8 cellular contexts compared by ENCODE assay signal in genomic region chr9:26744362-26744965, GRCh38.
DNase-seq lines count a peak whose midpoint lies in the region; TF ChIP-seq lines count a peak whose summit lies in the region.

No MANE protein-coding gene starts in this region.

- TF ChIP-seq CTCF in colonic mucosa (IDR thresholded peaks at IDR 0.05) (peak; percentile 81), neural crest cell (conservative IDR thresholded peaks at IDR 0.05) (peak; percentile 89)

- no peaks in the 10 kb centered on the region for H3K4me1 ChIP-seq in colonic mucosa

- no peaks in the 10 kb centered on the region for H3K27me3 ChIP-seq in colonic mucosa

- no peaks in the 10 kb centered on the region for H3K9me3 ChIP-seq in colonic mucosa

- peaks cover 2% of the 10 kb centered on the region for H3K27me3 Mint-ChIP-seq in neural crest cell (ENCODE audit: low read depth)

- H3K27ac ChIP-seq in colonic mucosa, result no peak overlapping the region

- peaks cover 4% of the 10 kb centered on the region for H3K9me3 Mint-ChIP-seq in neural crest cell

- H3K4me3 ChIP-seq in colonic mucosa, result no peak overlapping the region

- H3K36me3 ChIP-seq in colonic mucosa, result no peaks in the 10 kb centered on the region

- intact Hi-C loops in colonic mucosa (cut with DNase I), result loop anchor here (5.0 kb wide), 2 partner anchors 108 to 228 kb away; no protein-coding TSS in a partner anchor

- H3K4me3 Mint-ChIP-seq in neural crest cell, result no peak overlapping the region

- H3K36me3 Mint-ChIP-seq in neural crest cell (ENCODE audit: low read depth), result peaks cover 4% of the 10 kb centered on the region

- DNase-seq in NCI-H2081 (lab: John Stamatoyannopoulos, UW) (peak; percentile 34 to 54), NCI-H2081 treated with DMSO at 0.1 percent for 48 hours (lab: John Stamatoyannopoulos, UW) (no peak), NCI-H2196 treated with DMSO at 0.1 percent for 48 hours (lab: John Stamatoyannopoulos, UW; ENCODE audit: unreplicated experiment) (peak; percentile 66), colonic mucosa (no peak), neural crest cell (ENCODE audit: low read depth, low spot score) (no peak), retina (no peak), islet precursor cell (no peak), GM19240 (ENCODE audit: insufficient read length, low spot score) (no peak)

- H3K9ac ChIP-seq in colonic mucosa (ENCODE audit: low read depth in 2 of 2, low read length in 2 of 2), result no peak overlapping the region

- H3K4me1 Mint-ChIP-seq in neural crest cell, result peaks cover 10% of the 10 kb centered on the region

- no peak overlapping the region for H3K27ac Mint-ChIP-seq in neural crest cell (ENCODE audit: unreplicated experiment)

Comparison
In these comparisons a context has a peak if more than half of its experiments do, and no peak if none do; other contexts are left out.
1. DNase-seq: peak in NCI-H2081 (2 of 2) and NCI-H2196 treated with DMSO at 0.1 percent for 48 hours (single experiment); none in NCI-H2081 treated with DMSO at 0.1 percent for 48 hours (single experiment), colonic mucosa (single experiment), neural crest cell (single experiment), retina (single experiment), islet precursor cell (single experiment) and GM19240 (single experiment).